Comparison of ENCODE assay signal across 1 cellular context in genomic region chr9:113410207-113411158, GRCh38.
TF ChIP-seq lines count a peak whose summit lies in the region.

Gene C9orf43 (plus strand): TSS chr9:113410747. CDS start chr9:113413494, 2,747 bp downstream.
Gene POLE3 (minus strand): TSS chr9:113410675. CDS start chr9:113410293, 382 bp downstream.

TF ChIP-seq in K562, 482 proteins besides CTCF, POLR2A, EP300 and RAD21 (continued from another document and continues in another):
- TF ChIP-seq ZNF407 (IDR thresholded peaks at IDR 0.05; ENCODE audit: low read depth) (peak; percentile 100), ZNF583 (CRISPR knock-in tag; IDR thresholded peaks at IDR 0.05) (no peak), U2AF1 (optimal IDR thresholded peaks at IDR 0.05; ENCODE audit: low read depth, low read length) (peak; percentile 27), ZNF778 (CRISPR knock-in tag; IDR thresholded peaks at IDR 0.05) (no peak), NFRKB (IDR thresholded peaks at IDR 0.05; ENCODE audit: low read depth) (peak; percentile 94), NCOA6 (IDR thresholded peaks at IDR 0.05) (no peak), ZNF318 (IDR thresholded peaks at IDR 0.05; ENCODE audit: borderline replicate concordance in 1 of 2, low read depth in 1 of 2) (peak in 1 of 2 experiments; percentile 53; a peak in 1 of 4 replicates), SMC3 (conservative IDR thresholded peaks at IDR 0.05; ENCODE audit: insufficient read depth, low read depth, low read length) (peak; percentile 2; the same call in 1 of the 2 replicates), SIRT6 (IDR thresholded peaks at IDR 0.05; ENCODE audit: low read depth, low read length) (no peak), SIN3A (IDR thresholded peaks at IDR 0.05; ENCODE audit: borderline replicate concordance in 2 of 2, control insufficient read depth in 1 of 2, low read depth in 2 of 2, low read length in 2 of 2) (peak; percentile 85 to 91; a peak in 2 of 4 replicates), HNRNPK (IDR thresholded peaks at IDR 0.05; ENCODE audit: low read depth, low read length, poor library complexity, severe bottlenecking) (no peak), RFX1 (IDR thresholded peaks at IDR 0.05) (peak; percentile 85), PHB (CRISPR knock-in tag; IDR thresholded peaks at IDR 0.05) (no peak), ATF7 (IDR thresholded peaks at IDR 0.05) (peak; percentile 84), SMARCA4 (IDR thresholded peaks at IDR 0.05) (0 out of 2 replicates have a peak, but pooled peaks have one; percentile 29), CREBBP (IDR thresholded peaks at IDR 0.05; ENCODE audit: low read depth, low read length) (no peak), ETV5 (CRISPR knock-in tag; IDR thresholded peaks at IDR 0.05; ENCODE audit: low read depth) (peak; percentile 79), ZBTB5 (IDR thresholded peaks at IDR 0.05) (no peak), RBM17 (IDR thresholded peaks at IDR 0.05; ENCODE audit: borderline replicate concordance, low read depth, low read length) (no peak), BRCA1 (IDR thresholded peaks at IDR 0.05) (no peak), BRCA1 (CRISPR knock-in tag; IDR thresholded peaks at IDR 0.05) (no peak), HES1 (IDR thresholded peaks at IDR 0.05; ENCODE audit: low read depth) (0 out of 2 replicates have a peak, but pooled peaks have one; percentile 3), RFX5 (IDR thresholded peaks at IDR 0.05; ENCODE audit: low read depth, low read length) (no peak), CHAMP1 (IDR thresholded peaks at IDR 0.05) (peak; percentile 75), ZBTB33 (CRISPR knock-in tag; IDR thresholded peaks at IDR 0.05) (peak; percentile 72; the same call in 1 of the 2 replicates), MYBL2 (IDR thresholded peaks at IDR 0.05; ENCODE audit: low read depth) (peak; percentile 73), MYBL2 (CRISPR knock-in tag; IDR thresholded peaks at IDR 0.05; ENCODE audit: borderline replicate concordance) (no peak), KLF1 (tag; IDR thresholded peaks at IDR 0.05) (peak; percentile 85), ESRRA (IDR thresholded peaks at IDR 0.05; ENCODE audit: borderline replicate concordance, low read depth) (peak; percentile 62; the same call in 1 of the 2 replicates), SUPT5H (IDR thresholded peaks at IDR 0.05) (peak; percentile 81), ZNF253 (CRISPR knock-in tag; conservative IDR thresholded peaks at IDR 0.05) (no peak), ZNF197 (CRISPR knock-in tag; IDR thresholded peaks at IDR 0.05; ENCODE audit: low read depth) (no peak), ZNF431 (CRISPR knock-in tag; IDR thresholded peaks at IDR 0.05) (peak; percentile 66), GTF2E2 (tag; IDR thresholded peaks at IDR 0.05) (peak; percentile 75; the same call in 1 of the 2 replicates), ZNF785 (CRISPR knock-in tag; IDR thresholded peaks at IDR 0.05) (no peak), TAF7 (tag; IDR thresholded peaks at IDR 0.05) (peak; percentile 30; the same call in 1 of the 2 replicates), MTA3 (IDR thresholded peaks at IDR 0.05; ENCODE audit: borderline replicate concordance) (peak; percentile 100), RUNX1 (IDR thresholded peaks at IDR 0.05; ENCODE audit: low read depth) (no peak)
